Comparison of ENCODE assay signal across 14 cellular contexts in genomic region chr11:34351051-34351450, GRCh38. TPM values are rescaled to one million over a fixed set of nuclear protein-coding genes. Genes with fewer than 3 reads are reported as not detected.
DNase-seq lines count a peak whose midpoint lies in the region; ATAC-seq and TF ChIP-seq lines count a peak whose summit lies in the region.
"Had no signal": no experiment of that assay in that cellular context is flagged by ENCODE, and none has a peak within 500 bp of the region (broad histone marks: within the 10 kb centered on the region; RNA-seq: fewer than 3 reads in every experiment).

No MANE protein-coding gene starts in this region.

- TF ChIP-seq CTCF in AG10803 (conservative IDR thresholded peaks at IDR 0.05; ENCODE audit: low read length) (no peak), OCI-LY3 (IDR thresholded peaks at IDR 0.05; ENCODE audit: low read depth, low read length) (no peak), esophagus muscularis mucosa (IDR thresholded peaks at IDR 0.05) (no peak), psoas muscle (IDR thresholded peaks at IDR 0.05) (no peak), lower leg skin (IDR thresholded peaks at IDR 0.05) (no peak), HFFc6 (IDR thresholded peaks at IDR 0.05) (no peak)

- H2AFZ ChIP-seq in OCI-LY3 (ENCODE audit: low read depth, low read length) = no peak overlapping the region

- H3K9me3 Mint-ChIP-seq in HFFc6 = no peaks in the 10 kb centered on the region
- H3K9me3 Mint-ChIP-seq: CD4-positive, alpha-beta T cell had no signal

- H3K36me3 ChIP-seq in OCI-LY3 (replicated peaks; ENCODE audit: low read depth, low read length) (peaks cover 5% of the 10 kb centered on the region), esophagus muscularis mucosa (no peaks in the 10 kb centered on the region), psoas muscle (ENCODE audit: insufficient read depth in 1 of 2, low read depth in 1 of 2) (no peaks in the 10 kb centered on the region)
- H3K36me3 ChIP-seq: HAP-1 had no signal

- H3K9me3 ChIP-seq in OCI-LY3 (ENCODE audit: insufficient read depth, low read length) = no peaks in the 10 kb centered on the region
- H3K9me3 ChIP-seq in esophagus muscularis mucosa = no peaks in the 10 kb centered on the region
- H3K9me3 ChIP-seq in psoas muscle = no peaks in the 10 kb centered on the region
- H3K9me3 ChIP-seq: Caco-2, HAP-1 had no signal

- no peak overlapping the region for H3K27ac Mint-ChIP-seq in HFFc6
- H3K27ac Mint-ChIP-seq: CD4-positive, alpha-beta T cell had no signal

- H3K4me3 ChIP-seq in AG10803 (ENCODE audit: low read length) (no peak overlapping the region), OCI-LY3 (ENCODE audit: low read length) (no peak overlapping the region), esophagus muscularis mucosa (no peak overlapping the region), psoas muscle (no peak overlapping the region), lower leg skin (ENCODE audit: low read depth, poor library complexity, severe bottlenecking) (no peak overlapping the region)
- H3K4me3 ChIP-seq: HAP-1 had no signal

- H4K20me1 ChIP-seq in OCI-LY3 (ENCODE audit: insufficient read depth, low read length) = peaks cover 63% of the 10 kb centered on the region

- DNase-seq in AG10803 (ENCODE audit: low read depth) (peak; percentile 73), esophagus muscularis mucosa (ENCODE audit: extremely low spot score) (peak; percentile 53), psoas muscle (no peak), NCI-H748 treated with DMSO at 0.1 percent for 48 hours (lab: John Stamatoyannopoulos, UW) (no peak), lower leg skin (ENCODE audit: low spot score in 2 of 2) (no peak), HFFc6 (no peak)
- DNase-seq in stimulated activated CD4-positive, alpha-beta T cell treated with anti-CD3 and anti-CD28 coated beads, Interleukin-1b, Interleukin-23, amount 100 ng/mL, for 48 hours = no peak
- DNase-seq: ACHN; AML-193; Caco-2; CD4-positive, alpha-beta T cell had no signal

- peak overlapping the region; percentile 82 for H3K4me2 ChIP-seq in OCI-LY3 (ENCODE audit: low read length)

- no peak overlapping the region for H3K9ac ChIP-seq in OCI-LY3 (ENCODE audit: low read length)

- H3K27ac ChIP-seq in OCI-LY3 (ENCODE audit: low read length) = peak overlapping the region; percentile 92
- no peak overlapping the region for H3K27ac ChIP-seq in esophagus muscularis mucosa (replicated peaks in 1 of 4)
- peak overlapping the region; percentile 83 for H3K27ac ChIP-seq in psoas muscle
- H3K27ac ChIP-seq: C4-2B had no signal

- H3K4me3 Mint-ChIP-seq in HFFc6 = no peak overlapping the region
- H3K4me3 Mint-ChIP-seq: CD4-positive, alpha-beta T cell had no signal

- peaks cover 65% of the 10 kb centered on the region for H3K4me1 ChIP-seq in OCI-LY3 (ENCODE audit: low read length)
- peaks cover 25 to 68% (median 59%) of the 10 kb centered on the region in 4 donors for H3K4me1 ChIP-seq in esophagus muscularis mucosa
- peaks cover 70% of the 10 kb centered on the region for H3K4me1 ChIP-seq in psoas muscle

- 93% methylated on average over 3 of the region's 3 CpGs for WGBS in esophagus muscularis mucosa
- WGBS in psoas muscle, 3 donors = 86 to 94% (median 88%) methylated on average over 3 of the region's 3 CpGs
- 81 to 87% methylated on average over 3 of the region's 3 CpGs for WGBS in lower leg skin, 2 donors

- H3K79me2 ChIP-seq in OCI-LY3 (ENCODE audit: low read length) = peaks cover 89% of the 10 kb centered on the region

- TF ChIP-seq POLR2A in esophagus muscularis mucosa (IDR thresholded peaks at IDR 0.05; ENCODE audit: low read depth) (no peak), lower leg skin (IDR thresholded peaks at IDR 0.05) (no peak)

- no peaks in the 10 kb centered on the region for H3K36me3 Mint-ChIP-seq in HFFc6 (ENCODE audit: low read depth)

- H3K27me3 Mint-ChIP-seq in HFFc6 (ENCODE audit: insufficient read depth) = peaks cover 14% of the 10 kb centered on the region

- peaks cover 28% of the 10 kb centered on the region for H3K4me1 Mint-ChIP-seq in HFFc6 (ENCODE audit: low read depth)

- TF ChIP-seq EP300 in esophagus muscularis mucosa (IDR thresholded peaks at IDR 0.05) = no peak

- H3K27me3 ChIP-seq in OCI-LY3 (ENCODE audit: low read depth, low read length) (no peaks in the 10 kb centered on the region), esophagus muscularis mucosa (peaks cover 0 to 3% (median 0%) of the 10 kb centered on the region in 4 donors), psoas muscle (ENCODE audit: insufficient read depth in 3 of 3, low read length in 2 of 3) (peaks cover 0 to 5% (median 0%) of the 10 kb centered on the region in 3 donors)

- ATAC-seq in psoas muscle = no peak

- intact Hi-C loops in esophagus muscularis mucosa (cut with DNase I) (no loop called here), psoas muscle (cut with DNase I) (loop anchor here in 1 of 2 donors (10.0 kb wide), 1 partner anchor 76 kb away; no protein-coding TSS in a partner anchor), lower leg skin (cut with DNase I; ENCODE audit: low total_unique reads) (no loop called here)

RNA-seq across cellular contexts. Expression of gene ABTB2, which starts 6.8 kb away (rescaled TPM):
- total RNA-seq in esophagus muscularis mucosa (1 to 10 TPM; 5.0 to 8.0 (median 7.2) TPM), psoas muscle (10 to 100 TPM; 11.9 to 24.7 (median 20.0) TPM), lower leg skin (10 to 100 TPM in 2 of 4 donors, 1 to 10 TPM in 2; 6.1 to 24.2 (median 11.1) TPM)
- 10 to 100 TPM in 1 of 3 donors, 1 to 10 TPM in 2; 4.5 to 21.1 (median 8.0) TPM for polyA plus RNA-seq in psoas muscle
- 1 to 10 TPM; 2.5 to 3.6 (median 2.8) TPM for total RNA-seq in HFFc6 (2021; fragmentation: NEBNext Ultra II Directional; extraction: Animal tissue kit (Norgen Biotek cat#: 25700))

Comparison
In these comparisons a context has a peak if more than half of its experiments do, and no peak if none do; other contexts are left out.
1. DNase-seq: peak in AG10803 (single experiment) and esophagus muscularis mucosa (single experiment); none in psoas muscle (0 of 2), stimulated activated CD4-positive, alpha-beta T cell treated with anti-CD3 and anti-CD28 coated beads, Interleukin-1b, Interleukin-23, amount 100 ng/mL, for 48 hours (single experiment), NCI-H748 treated with DMSO at 0.1 percent for 48 hours (single experiment), lower leg skin (0 of 2) and HFFc6 (single experiment).
2. H3K27ac ChIP-seq: peak in OCI-LY3 (single experiment) and psoas muscle (single experiment); none in esophagus muscularis mucosa (0 of 4).